ENCODE assay signal across 7 cellular contexts in genomic region chr6:151325075-151326050, GRCh38.
A peak's percentile ranks its signal among the peaks of the same experiment; 100 is the strongest.
DNase-seq lines count a peak whose midpoint lies in the region; ATAC-seq and TF ChIP-seq lines count a peak whose summit lies in the region.

No MANE protein-coding gene starts in this region.

- H3K36me3 ChIP-seq in H7 (replicated peaks; ENCODE audit: control insufficient read depth, insufficient read depth, low read length): no peaks in the 10 kb centered on the region
- no peaks in the 10 kb centered on the region for H3K36me3 ChIP-seq in psoas muscle (ENCODE audit: insufficient read depth in 1 of 2, low read depth in 1 of 2)

- peak; percentile 75 to 90 for ATAC-seq in left cardiac atrium
- ATAC-seq in psoas muscle: peak; percentile 48 to 69 (median 57)

- H3K4me1 ChIP-seq in psoas muscle: peaks cover 12% of the 10 kb centered on the region

- TF ChIP-seq CTCF in psoas muscle (IDR thresholded peaks at IDR 0.05): no peak

- H3K27me3 ChIP-seq in H7 (ENCODE audit: control insufficient read depth, insufficient read depth, low read length): no peaks in the 10 kb centered on the region
- peaks cover 0 to 28% (median 0%) of the 10 kb centered on the region in 3 donors for H3K27me3 ChIP-seq in psoas muscle (ENCODE audit: insufficient read depth in 3 of 3, low read length in 2 of 3)

- WGBS in adipose tissue, 3 donors: 1 to 3% (median 2%) methylated on average over 46 of the region's 46 CpGs
- 4 to 6% (median 5%) methylated on average over 42 to 46 of the region's 46 CpGs for WGBS in psoas muscle, 3 donors

- DNase-seq in H7 (peak; percentile 51), NCI-H774 (lab: John Stamatoyannopoulos, UW) (peak; percentile 73), left cardiac atrium (peak; percentile 78), psoas muscle (peak; percentile 62 to 70), inferior parietal cortex (ENCODE audit: extremely low spot score) (no peak), KG1 (lab: John Stamatoyannopoulos, UW) (no peak)

- H3K4me3 ChIP-seq in H7 (ENCODE audit: insufficient read depth, low read depth, low read length): peak overlapping the region; percentile 37
- peak overlapping the region; percentile 61 for H3K4me3 ChIP-seq in psoas muscle

- intact Hi-C loops in left cardiac atrium (cut with DNase I) (loop anchor here in 1 of 2 donors (2.0 kb wide), 1 partner anchor 433 kb away; no protein-coding TSS in a partner anchor), psoas muscle (cut with DNase I) (loop anchor here (2.0 kb wide), 3 partner anchors 311 to 433 kb away; no protein-coding TSS in a partner anchor)

- no peaks in the 10 kb centered on the region for H3K9me3 ChIP-seq in psoas muscle

- H3K27ac ChIP-seq in adipose tissue (ENCODE audit: low read depth, low read length) (peak overlapping the region; percentile 64), psoas muscle (peak overlapping the region; percentile 38)

Comparison
In these comparisons a context has a peak if more than half of its experiments do, and no peak if none do; other contexts are left out.
1. DNase-seq: peak in H7 (single experiment), NCI-H774 (single experiment), left cardiac atrium (single experiment) and psoas muscle (2 of 2); none in inferior parietal cortex (single experiment) and KG1 (single experiment).